Comparison of ENCODE assay signal across 1 cellular context in the genomic region with DNA sequence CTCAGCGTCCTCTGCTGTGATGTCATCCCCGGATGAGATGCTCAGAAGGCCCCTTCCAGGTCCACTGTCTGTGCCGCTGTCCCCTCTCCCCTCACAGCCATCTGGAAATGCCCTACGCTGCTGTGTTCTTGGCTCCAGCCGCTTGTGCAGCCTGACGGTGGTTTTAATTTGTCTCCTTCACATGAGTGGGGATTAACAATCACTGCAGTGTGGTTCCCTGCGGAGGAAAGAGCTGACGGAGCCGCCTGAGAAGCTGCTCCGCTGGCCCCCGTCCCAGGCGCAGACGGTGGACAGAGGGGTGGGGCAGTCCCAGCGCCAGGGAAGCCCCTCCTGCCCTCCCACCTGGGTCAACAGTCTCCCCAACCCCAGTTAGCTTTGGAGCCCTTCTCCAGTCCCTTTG.
TF ChIP-seq lines count a peak whose summit lies in the region.

No MANE protein-coding gene starts in this region.

TF ChIP-seq in H1, 55 proteins besides CTCF, POLR2A, EP300 and RAD21 (continued from another document):
- TF ChIP-seq HDAC6 (IDR thresholded peaks at IDR 0.05; ENCODE audit: low read depth, low read length) (no peak), CBX5 (IDR thresholded peaks at IDR 0.05; ENCODE audit: low read depth, low read length) (no peak), TAF1 (IDR thresholded peaks at IDR 0.05; ENCODE audit: low read depth, low read length) (no peak), JUN (IDR thresholded peaks at IDR 0.05; ENCODE audit: low read depth, low read length) (no peak), CEBPB (IDR thresholded peaks at IDR 0.05; ENCODE audit: low read depth, low read length) (no peak), KDM4A (IDR thresholded peaks at IDR 0.05; ENCODE audit: low read depth, low read length, severe bottlenecking) (no peak), CHD2 (IDR thresholded peaks at IDR 0.05; ENCODE audit: low read length) (no peak), EZH2 (IDR thresholded peaks at IDR 0.05; ENCODE audit: low read depth, low read length, severe bottlenecking) (no peak), YY1 (IDR thresholded peaks at IDR 0.05; ENCODE audit: low read depth, low read length) (no peak), POU5F1 (IDR thresholded peaks at IDR 0.05; ENCODE audit: low read depth, low read length) (no peak), RFX5 (IDR thresholded peaks at IDR 0.05; ENCODE audit: borderline replicate concordance, low read depth, low read length) (no peak), SP1 (IDR thresholded peaks at IDR 0.05; ENCODE audit: low read depth, low read length) (no peak), MAFK (IDR thresholded peaks at IDR 0.05; ENCODE audit: low read depth, low read length) (no peak), TEAD4 (IDR thresholded peaks at IDR 0.05; ENCODE audit: low read depth, low read length) (no peak)
- TF ChIP-seq, protein P1, sequence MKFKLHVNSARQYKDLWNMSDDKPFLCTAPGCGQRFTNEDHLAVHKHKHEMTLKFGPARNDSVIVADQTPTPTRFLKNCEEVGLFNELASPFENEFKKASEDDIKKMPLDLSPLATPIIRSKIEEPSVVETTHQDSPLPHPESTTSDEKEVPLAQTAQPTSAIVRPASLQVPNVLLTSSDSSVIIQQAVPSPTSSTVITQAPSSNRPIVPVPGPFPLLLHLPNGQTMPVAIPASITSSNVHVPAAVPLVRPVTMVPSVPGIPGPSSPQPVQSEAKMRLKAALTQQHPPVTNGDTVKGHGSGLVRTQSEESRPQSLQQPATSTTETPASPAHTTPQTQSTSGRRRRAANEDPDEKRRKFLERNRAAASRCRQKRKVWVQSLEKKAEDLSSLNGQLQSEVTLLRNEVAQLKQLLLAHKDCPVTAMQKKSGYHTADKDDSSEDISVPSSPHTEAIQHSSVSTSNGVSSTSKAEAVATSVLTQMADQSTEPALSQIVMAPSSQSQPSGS (IDR thresholded peaks at IDR 0.05; ENCODE audit: low read length), result no peak
